Comparison of ENCODE assay signal across 1 cellular context in the genomic region with DNA sequence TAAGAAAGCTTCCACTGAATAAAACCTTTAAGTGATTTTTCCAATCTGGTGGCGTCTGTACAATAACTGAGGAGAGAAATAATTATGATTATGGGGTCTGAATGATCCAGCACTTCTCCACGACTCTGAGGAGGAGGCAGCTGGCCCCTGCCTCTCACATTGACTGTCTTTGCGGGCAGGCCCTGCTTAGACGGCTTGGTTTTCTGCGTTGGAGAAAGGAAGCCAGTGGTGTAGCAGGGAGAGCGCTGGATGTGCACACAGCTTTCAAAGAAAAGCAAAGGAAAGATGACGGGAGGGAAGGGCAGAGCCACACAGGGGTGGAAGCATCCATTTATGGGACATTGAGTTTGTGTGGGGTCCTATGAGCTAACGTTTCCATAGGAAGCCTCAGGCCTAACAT.
TF ChIP-seq lines count a peak whose summit lies in the region.

No MANE protein-coding gene starts in this region.

TF ChIP-seq in IMR-90, 13 proteins besides CTCF, POLR2A, EP300 and RAD21:
- TF ChIP-seq CEBPB (IDR thresholded peaks at IDR 0.05; ENCODE audit: low read depth, low read length): no peak
- no peak for TF ChIP-seq FOS (IDR thresholded peaks at IDR 0.05; ENCODE audit: low read depth, low read length)
- no peak for TF ChIP-seq MAZ (IDR thresholded peaks at IDR 0.05; ENCODE audit: borderline replicate concordance, low read depth, low read length)
- TF ChIP-seq ELK1 (IDR thresholded peaks at IDR 0.05; ENCODE audit: borderline replicate concordance, low read depth, low read length): no peak
- TF ChIP-seq NFE2L2 (IDR thresholded peaks at IDR 0.05; ENCODE audit: low read depth, low read length): no peak
- TF ChIP-seq RCOR1 (IDR thresholded peaks at IDR 0.05; ENCODE audit: insufficient replicate concordance, low read length): no peak
- TF ChIP-seq, protein P1, sequence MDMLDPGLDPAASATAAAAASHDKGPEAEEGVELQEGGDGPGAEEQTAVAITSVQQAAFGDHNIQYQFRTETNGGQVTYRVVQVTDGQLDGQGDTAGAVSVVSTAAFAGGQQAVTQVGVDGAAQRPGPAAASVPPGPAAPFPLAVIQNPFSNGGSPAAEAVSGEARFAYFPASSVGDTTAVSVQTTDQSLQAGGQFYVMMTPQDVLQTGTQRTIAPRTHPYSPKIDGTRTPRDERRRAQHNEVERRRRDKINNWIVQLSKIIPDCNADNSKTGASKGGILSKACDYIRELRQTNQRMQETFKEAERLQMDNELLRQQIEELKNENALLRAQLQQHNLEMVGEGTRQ (IDR thresholded peaks at IDR 0.05; ENCODE audit: low read depth, low read length): no peak
- TF ChIP-seq CHD1 (IDR thresholded peaks at IDR 0.05; ENCODE audit: low read depth, low read length): no peak
- TF ChIP-seq MAFK (IDR thresholded peaks at IDR 0.05; ENCODE audit: low read depth, low read length): no peak
- TF ChIP-seq SMC3 (IDR thresholded peaks at IDR 0.05; ENCODE audit: low read depth, low read length): no peak
- no peak for TF ChIP-seq MXI1 (IDR thresholded peaks at IDR 0.05; ENCODE audit: borderline replicate concordance, low read depth, low read length)
- no peak for TF ChIP-seq RFX5 (IDR thresholded peaks at IDR 0.05; ENCODE audit: low read depth, low read length)
- TF ChIP-seq BHLHE40 (IDR thresholded peaks at IDR 0.05; ENCODE audit: low read depth, low read length): no peak
TF ChIP-seq in IMR-90: peak in this region for 0.
